21 cellular contexts compared by ENCODE assay signal in genomic region chr2:76128622-76129021, GRCh38.
"Had no signal": no experiment of that assay in that cellular context is flagged by ENCODE, and none has a peak within 500 bp of the region (broad histone marks: within the 10 kb centered on the region; RNA-seq: fewer than 3 reads in every experiment).

No MANE protein-coding gene starts in this region.

- H3K27ac ChIP-seq: RWPE1 had no signal

- H3K9me2 ChIP-seq: SK-N-SH had no signal

- ATAC-seq: Panc1, PC-3 had no signal

- H3K4me2 ChIP-seq: SK-N-SH had no signal

- DNase-seq: KBM-7, MV-4-11, NCI-H1048, NCI-H1105, NCI-H1417, NCI-H1436 treated with DMSO at 0.1 percent for 48 hours, NCI-H1694, NCI-H187 treated with DMSO at 0.1 percent for 48 hours, NCI-H2029 treated with DMSO at 0.1 percent for 48 hours, NCI-H2171 treated with DMSO at 0.1 percent for 48 hours, NCI-H2227 treated with DMSO at 0.1 percent for 48 hours, NCI-H446, NCI-H510A, NCI-H524 treated with DMSO at 0.1 percent for 48 hours, NCI-H69, NCI-H774, PC-3, SHP77, SK-N-SH had no signal

- H3K9ac ChIP-seq: SK-N-SH had no signal

- H3K9me3 ChIP-seq: SK-N-SH had no signal
